17 cellular contexts compared by ENCODE assay signal in genomic region chr1:31799895-31800676, GRCh38. TPM values are rescaled to one million over a fixed set of nuclear protein-coding genes. Genes with fewer than 3 reads are reported as not detected.
DNase-seq lines count a peak whose midpoint lies in the region; ATAC-seq and TF ChIP-seq lines count a peak whose summit lies in the region.
"Had no signal": no experiment of that assay in that cellular context is flagged by ENCODE, and none has a peak within 500 bp of the region (broad histone marks: within the 10 kb centered on the region; RNA-seq: fewer than 3 reads in every experiment).

No MANE protein-coding gene starts in this region.

- H3K36me3 Mint-ChIP-seq in activated CD4-positive, alpha-beta memory T cell treated with anti-CD3 and anti-CD28 coated beads for 36 hours: no peaks in the 10 kb centered on the region
- H3K36me3 Mint-ChIP-seq in activated CD4-positive, alpha-beta memory T cell treated with anti-CD3 and anti-CD28 coated beads, Interleukin-2, amount 10 ng/mL, durations not matched to agents 7 days and 5 days (ENCODE audit: low read depth): no peaks in the 10 kb centered on the region
- no peaks in the 10 kb centered on the region for H3K36me3 Mint-ChIP-seq in WTC11
- no peaks in the 10 kb centered on the region for H3K36me3 Mint-ChIP-seq in activated CD8-positive, alpha-beta T cell treated with anti-CD3 and anti-CD28 coated beads for 36 hours (ENCODE audit: low read depth)
- H3K36me3 Mint-ChIP-seq: CD4-positive, CD25-positive, alpha-beta regulatory T cell had no signal

- intact Hi-C loops in activated CD4-positive, alpha-beta memory T cell treated with anti-CD3 and anti-CD28 coated beads for 36 hours (cut with micrococcal nuclease): no loop called here
- intact Hi-C loops in upper lobe of right lung (cut with DNase I): no loop called here
- intact Hi-C loops in activated CD8-positive, alpha-beta T cell treated with anti-CD3 and anti-CD28 coated beads for 36 hours (cut with micrococcal nuclease): no loop called here

- no peak overlapping the region for H3K27ac Mint-ChIP-seq in activated CD4-positive, alpha-beta memory T cell treated with anti-CD3 and anti-CD28 coated beads for 36 hours
- H3K27ac Mint-ChIP-seq in activated CD4-positive, alpha-beta memory T cell treated with anti-CD3 and anti-CD28 coated beads, Interleukin-2, amount 10 ng/mL, durations not matched to agents 7 days and 5 days: no peak overlapping the region
- no peak overlapping the region for H3K27ac Mint-ChIP-seq in WTC11
- H3K27ac Mint-ChIP-seq in activated CD8-positive, alpha-beta T cell treated with anti-CD3 and anti-CD28 coated beads for 36 hours: no peak overlapping the region

- H2AFZ ChIP-seq in mesenchymal stem cell (ENCODE audit: low read depth, low read length): no peak overlapping the region

- peak overlapping the region; percentile 6 to 86 for H3K18ac ChIP-seq in mesenchymal stem cell (ENCODE audit: low read depth in 1 of 2, low read length in 2 of 2)

- peak overlapping the region; percentile 30 for H2BK15ac ChIP-seq in mesenchymal stem cell (ENCODE audit: low read depth, poor library complexity, severe bottlenecking)

- H3K23ac ChIP-seq in mesenchymal stem cell (ENCODE audit: low read length in 2 of 2): no peak overlapping the region

- no peak overlapping the region for H3K4me3 ChIP-seq in mesenchymal stem cell (ENCODE audit: insufficient read depth in 1 of 2, low read depth in 1 of 2, low read length in 2 of 2)
- H3K4me3 ChIP-seq in upper lobe of right lung: no peak overlapping the region
- H3K4me3 ChIP-seq: ovary, SJSA1 had no signal

- peaks cover 41% of the 10 kb centered on the region for H3K4me1 ChIP-seq in mesenchymal stem cell (ENCODE audit: control insufficient read depth, insufficient read depth, low read depth, low read length)
- no peaks in the 10 kb centered on the region for H3K4me1 ChIP-seq in upper lobe of right lung

- no peak overlapping the region for H3K9ac ChIP-seq in mesenchymal stem cell (ENCODE audit: low read length)

- 86% methylated on average over 16 of the region's 16 CpGs for WGBS in mesenchymal stem cell

- no peak overlapping the region for H3K4me2 ChIP-seq in mesenchymal stem cell (ENCODE audit: low read length, poor library complexity, severe bottlenecking)

- H3K79me1 ChIP-seq in mesenchymal stem cell (replicated peaks; ENCODE audit: low read length, poor library complexity, severe bottlenecking): peaks cover 8% of the 10 kb centered on the region

- no peak for ATAC-seq in WTC11
- ATAC-seq in upper lobe of right lung: peak; percentile 59
- ATAC-seq in activated CD8-positive, alpha-beta T cell treated with anti-CD3 and anti-CD28 coated beads for 36 hours: no peak

- POLR2A ChIA-PET in activated CD4-positive, alpha-beta memory T cell treated with anti-CD3 and anti-CD28 coated beads for 36 hours (lab: Charles Lee): no interaction called here
- POLR2A ChIA-PET in activated CD4-positive, alpha-beta memory T cell treated with anti-CD3 and anti-CD28 coated beads, Interleukin-2, amount 10 ng/mL, durations not matched to agents 7 days and 5 days (lab: Charles Lee): no interaction called here
- POLR2A ChIA-PET in WTC11 (lab: Charles Lee): interaction anchor here (0.7 to 0.8 kb wide), 2 partner anchors 11 to 164 kb away, joined by 3 read pairs; no protein-coding TSS in a partner anchor
- POLR2A ChIA-PET in activated CD8-positive, alpha-beta T cell treated with anti-CD3 and anti-CD28 coated beads for 36 hours (lab: Charles Lee): interaction anchor here (3.7 kb wide), 1 partner anchor 11 kb away, joined by 17 read pairs; no protein-coding TSS in a partner anchor

- CTCF ChIA-PET in activated CD4-positive, alpha-beta memory T cell treated with anti-CD3 and anti-CD28 coated beads for 36 hours (lab: Charles Lee): interaction anchor here (1.8 to 3.2 kb wide), 2 partner anchors 11 to 164 kb away, joined by 5 to 24 read pairs; no protein-coding TSS in a partner anchor
- CTCF ChIA-PET in activated CD4-positive, alpha-beta memory T cell treated with anti-CD3 and anti-CD28 coated beads, Interleukin-2, amount 10 ng/mL, durations not matched to agents 7 days and 5 days (lab: Charles Lee): interaction anchor here (1.5 kb wide), 1 partner anchor 11 kb away, joined by 3 read pairs; no protein-coding TSS in a partner anchor
- CTCF ChIA-PET in WTC11 (lab: Charles Lee): interaction anchor here (0.8 to 4.9 kb wide), 7 partner anchors 11 to 203 kb away, joined by 3 to 48 read pairs (median 7); partner anchors contain the start of gene SPOCD1
- CTCF ChIA-PET in activated CD8-positive, alpha-beta T cell treated with anti-CD3 and anti-CD28 coated beads for 36 hours (lab: Charles Lee): interaction anchor here (1.0 to 2.1 kb wide), 4 partner anchors 10 to 84 kb away, joined by 3 to 6 read pairs (median 4); partner anchors contain the start of gene SPOCD1

- no peaks in the 10 kb centered on the region for H3K27me3 ChIP-seq in mesenchymal stem cell (ENCODE audit: control insufficient read depth in 1 of 2, insufficient read depth in 1 of 2, low read length in 2 of 2)
- peaks cover 10% of the 10 kb centered on the region for H3K27me3 ChIP-seq in upper lobe of right lung
- H3K27me3 ChIP-seq: ovary, SJSA1 had no signal

- peak; percentile 2 for DNase-seq in activated CD4-positive, alpha-beta memory T cell treated with anti-CD3 and anti-CD28 coated beads for 36 hours
- DNase-seq in activated CD4-positive, alpha-beta memory T cell treated with anti-CD3 and anti-CD28 coated beads, Interleukin-2, amount 10 ng/mL, durations not matched to agents 7 days and 5 days: no peak
- DNase-seq in WTC11 (ENCODE audit: low spot score): no peak
- DNase-seq in mesenchymal stem cell: no peak
- no peak for DNase-seq in upper lobe of right lung
- no peak for DNase-seq in activated CD8-positive, alpha-beta T cell treated with anti-CD3 and anti-CD28 coated beads for 36 hours
- no peak for DNase-seq in amygdala (lab: John Stamatoyannopoulos, UW)
- DNase-seq in midbrain (lab: John Stamatoyannopoulos, UW): no peak
- DNase-seq: activated CD4-positive, CD25-positive, alpha-beta regulatory T cell; activated gamma-delta T cell treated with Interleukin-2 at 50 U/mL for 16 hours; aorta; CD4-positive, CD25-positive, alpha-beta regulatory T cell; NCI-H1417; NCI-H2171 treated with DMSO at 0.1 percent for 48 hours had no signal

- no peak overlapping the region for H3K14ac ChIP-seq in mesenchymal stem cell (ENCODE audit: low read length in 2 of 2)

- peak overlapping the region; percentile 46 to 51 for H2BK12ac ChIP-seq in mesenchymal stem cell (ENCODE audit: low read length in 2 of 2)

- H3K36me3 ChIP-seq in mesenchymal stem cell (ENCODE audit: control insufficient read depth in 1 of 2, insufficient read depth in 2 of 2, low read depth in 1 of 2, low read length in 2 of 2) (peaks cover 0 to 3% of the 10 kb centered on the region in 2 experiments), upper lobe of right lung (no peaks in the 10 kb centered on the region)
- H3K36me3 ChIP-seq: ovary had no signal

- peaks cover 3% of the 10 kb centered on the region for H3K27me3 Mint-ChIP-seq in activated CD4-positive, alpha-beta memory T cell treated with anti-CD3 and anti-CD28 coated beads for 36 hours
- peaks cover 24% of the 10 kb centered on the region for H3K27me3 Mint-ChIP-seq in activated CD4-positive, alpha-beta memory T cell treated with anti-CD3 and anti-CD28 coated beads, Interleukin-2, amount 10 ng/mL, durations not matched to agents 7 days and 5 days
- no peaks in the 10 kb centered on the region; the same call in 1 of the 2 replicates for H3K27me3 Mint-ChIP-seq in WTC11 (ENCODE audit: low read depth)
- no peaks in the 10 kb centered on the region for H3K27me3 Mint-ChIP-seq in activated CD8-positive, alpha-beta T cell treated with anti-CD3 and anti-CD28 coated beads for 36 hours

- no peaks in the 10 kb centered on the region for H3K9me3 Mint-ChIP-seq in activated CD4-positive, alpha-beta memory T cell treated with anti-CD3 and anti-CD28 coated beads for 36 hours
- H3K9me3 Mint-ChIP-seq in activated CD4-positive, alpha-beta memory T cell treated with anti-CD3 and anti-CD28 coated beads, Interleukin-2, amount 10 ng/mL, durations not matched to agents 7 days and 5 days: no peaks in the 10 kb centered on the region
- H3K9me3 Mint-ChIP-seq in WTC11: no peaks in the 10 kb centered on the region
- no peaks in the 10 kb centered on the region for H3K9me3 Mint-ChIP-seq in activated CD8-positive, alpha-beta T cell treated with anti-CD3 and anti-CD28 coated beads for 36 hours
- H3K9me3 Mint-ChIP-seq: CD4-positive, CD25-positive, alpha-beta regulatory T cell had no signal

- H2AK5ac ChIP-seq in mesenchymal stem cell (ENCODE audit: low read length, severe bottlenecking): no peak overlapping the region

- peak overlapping the region; percentile 20 for H4K91ac ChIP-seq in mesenchymal stem cell (ENCODE audit: low read length)

- TF ChIP-seq CTCF in WTC11 (IDR thresholded peaks at IDR 0.05): no peak
- TF ChIP-seq CTCF in upper lobe of right lung (IDR thresholded peaks at IDR 0.05): no peak
- TF ChIP-seq CTCF in activated CD8-positive, alpha-beta T cell treated with anti-CD3 and anti-CD28 coated beads for 36 hours (IDR thresholded peaks at IDR 0.05): no peak

- no peak overlapping the region for H3K4me3 Mint-ChIP-seq in activated CD4-positive, alpha-beta memory T cell treated with anti-CD3 and anti-CD28 coated beads for 36 hours
- no peak overlapping the region for H3K4me3 Mint-ChIP-seq in activated CD4-positive, alpha-beta memory T cell treated with anti-CD3 and anti-CD28 coated beads, Interleukin-2, amount 10 ng/mL, durations not matched to agents 7 days and 5 days
- no peak overlapping the region for H3K4me3 Mint-ChIP-seq in WTC11
- no peak overlapping the region for H3K4me3 Mint-ChIP-seq in activated CD8-positive, alpha-beta T cell treated with anti-CD3 and anti-CD28 coated beads for 36 hours
- H3K4me3 Mint-ChIP-seq: CD4-positive, CD25-positive, alpha-beta regulatory T cell had no signal

- peaks cover 13% of the 10 kb centered on the region for H3K4me1 Mint-ChIP-seq in activated CD4-positive, alpha-beta memory T cell treated with anti-CD3 and anti-CD28 coated beads for 36 hours (ENCODE audit: low read depth)
- H3K4me1 Mint-ChIP-seq in activated CD4-positive, alpha-beta memory T cell treated with anti-CD3 and anti-CD28 coated beads, Interleukin-2, amount 10 ng/mL, durations not matched to agents 7 days and 5 days: peaks cover 9% of the 10 kb centered on the region
- peaks cover 32% of the 10 kb centered on the region for H3K4me1 Mint-ChIP-seq in WTC11
- H3K4me1 Mint-ChIP-seq in activated CD8-positive, alpha-beta T cell treated with anti-CD3 and anti-CD28 coated beads for 36 hours (ENCODE audit: low read depth): peaks cover 9% of the 10 kb centered on the region

- no peak overlapping the region for H2BK5ac ChIP-seq in mesenchymal stem cell (ENCODE audit: low read depth, low read length, poor library complexity, severe bottlenecking)

- H3K27ac ChIP-seq in mesenchymal stem cell (ENCODE audit: low read length, poor library complexity, severe bottlenecking): no peak overlapping the region
- no peak overlapping the region for H3K27ac ChIP-seq in upper lobe of right lung
- H3K27ac ChIP-seq: ovary had no signal

- no peak overlapping the region for H2BK120ac ChIP-seq in mesenchymal stem cell (ENCODE audit: low read depth, low read length)

- peak overlapping the region; percentile 45 for H4K8ac ChIP-seq in mesenchymal stem cell (ENCODE audit: low read length)

- H3K4ac ChIP-seq in mesenchymal stem cell (ENCODE audit: low read depth in 1 of 2, low read length in 2 of 2): peak overlapping the region in 1 of 2 experiments; percentile 6

- no peaks in the 10 kb centered on the region for H3K9me3 ChIP-seq in mesenchymal stem cell (ENCODE audit: control insufficient read depth, low read length)
- H3K9me3 ChIP-seq in upper lobe of right lung: no peaks in the 10 kb centered on the region
- H3K9me3 ChIP-seq: ovary, SJSA1 had no signal

RNA-seq across cellular contexts. Expression of gene SPOCD1, which starts 15.7 kb away (rescaled TPM):
- under 1 TPM; 0.73 to 0.78 TPM for total RNA-seq in activated CD4-positive, alpha-beta memory T cell treated with anti-CD3 and anti-CD28 coated beads for 36 hours
- total RNA-seq in activated CD4-positive, alpha-beta memory T cell treated with anti-CD3 and anti-CD28 coated beads, Interleukin-2, amount 10 ng/mL, durations not matched to agents 7 days and 5 days: under 1 TPM; 0.08 to 0.15 TPM
- 3.0 to 4.9 TPM (median 3.7 TPM) in 3 replicates for total RNA-seq in WTC11 (2021)
- polyA plus RNA-seq in mesenchymal stem cell (2013, experiment 1 of 2): 20.4 TPM
- 20.7 TPM for polyA plus RNA-seq in mesenchymal stem cell (2013, experiment 2 of 2)
- total RNA-seq in upper lobe of right lung: 31.4 TPM
- not detected for total RNA-seq in activated CD8-positive, alpha-beta T cell treated with anti-CD3 and anti-CD28 coated beads for 36 hours
- total RNA-seq: T-helper 2 cell treated with Interferon-gamma antibody and Interleukin-4, amounts not matched to agents 100 ng/mL and 5 ng/mL, for 36 hours had no signal
- polyA plus RNA-seq: CD4-positive, CD25-positive, alpha-beta regulatory T cell had no signal

RNA-seq across cellular contexts. Expression of gene ADGRB2, which starts 35.9 kb away (rescaled TPM):
- 1 to 10 TPM; 1.6 to 1.7 TPM for total RNA-seq in activated CD4-positive, alpha-beta memory T cell treated with anti-CD3 and anti-CD28 coated beads for 36 hours
- under 1 TPM; 0.68 to 0.81 TPM for total RNA-seq in activated CD4-positive, alpha-beta memory T cell treated with anti-CD3 and anti-CD28 coated beads, Interleukin-2, amount 10 ng/mL, durations not matched to agents 7 days and 5 days
- total RNA-seq in WTC11 (2021) (29.6 to 39.3 TPM (median 30.1 TPM) in 3 replicates), upper lobe of right lung (0.69 TPM)
- polyA plus RNA-seq in mesenchymal stem cell (2013, experiment 1 of 2): 6.1 TPM
- 5.3 TPM for polyA plus RNA-seq in mesenchymal stem cell (2013, experiment 2 of 2)
- total RNA-seq in activated CD8-positive, alpha-beta T cell treated with anti-CD3 and anti-CD28 coated beads for 36 hours: under 1 TPM; 0.54 to 0.56 TPM

Comparison
In these comparisons a context has a peak if more than half of its experiments do, and no peak if none do; other contexts are left out.
1. RNA of gene ADGRB2, which starts 35.9 kb away (total RNA-seq): 29.6 to 39.3 TPM in WTC11; 1.6 to 1.7 TPM in activated CD4-positive, alpha-beta memory T cell treated with anti-CD3 and anti-CD28 coated beads for 36 hours, 0.68 to 0.81 TPM in activated CD4-positive, alpha-beta memory T cell treated with anti-CD3 and anti-CD28 coated beads, Interleukin-2, amount 10 ng/mL, durations not matched to agents 7 days and 5 days, 0.69 TPM in upper lobe of right lung (single experiment) and 0.54 to 0.56 TPM in activated CD8-positive, alpha-beta T cell treated with anti-CD3 and anti-CD28 coated beads for 36 hours; every median in the first group is over 10 times any median in the second.
2. POLR2A ChIA-PET loops: an anchor here in WTC11 (0.7 to 0.8 kb wide) and activated CD8-positive, alpha-beta T cell treated with anti-CD3 and anti-CD28 coated beads for 36 hours (3.7 kb wide); none called in activated CD4-positive, alpha-beta memory T cell treated with anti-CD3 and anti-CD28 coated beads for 36 hours and activated CD4-positive, alpha-beta memory T cell treated with anti-CD3 and anti-CD28 coated beads, Interleukin-2, amount 10 ng/mL, durations not matched to agents 7 days and 5 days.